ENCODE assay signal across 8 cellular contexts in the genomic region with DNA sequence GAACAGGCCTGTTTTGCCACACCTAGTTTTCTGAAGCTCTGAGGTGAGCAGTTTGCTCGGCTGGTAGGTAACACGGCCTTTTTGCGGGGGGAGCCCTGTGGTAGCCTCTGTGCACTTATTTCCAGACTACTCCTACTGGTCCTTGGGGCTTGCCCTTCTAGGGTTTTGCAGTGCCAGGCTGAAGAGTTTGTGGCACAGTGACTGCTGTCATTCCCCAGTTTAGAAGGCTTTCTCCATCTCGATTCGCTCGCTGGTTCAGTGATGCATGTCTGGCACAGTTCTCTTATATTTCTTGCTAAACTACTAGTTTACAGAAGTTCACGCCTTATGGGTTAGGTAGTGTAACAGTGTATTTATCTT. TPM values are rescaled to one million over a fixed set of nuclear protein-coding genes. Genes with fewer than 3 reads are reported as not detected.
DNase-seq lines count a peak whose midpoint lies in the region; ATAC-seq and TF ChIP-seq lines count a peak whose summit lies in the region.

No MANE protein-coding gene starts in this region.

- no peaks in the 10 kb centered on the region for H3K9me3 Mint-ChIP-seq in Calu3 (ENCODE audit: low read depth, unreplicated experiment)
- no peaks in the 10 kb centered on the region for H3K9me3 Mint-ChIP-seq in activated CD8-positive, alpha-beta T cell treated with anti-CD3 and anti-CD28 coated beads for 36 hours
- H3K9me3 Mint-ChIP-seq in glutamatergic neuron (ENCODE audit: unreplicated experiment): peaks cover 2% of the 10 kb centered on the region

- no peak for TF ChIP-seq CTCF in Calu3 (IDR thresholded peaks at IDR 0.05; ENCODE audit: unreplicated experiment)
- TF ChIP-seq CTCF in activated CD8-positive, alpha-beta T cell treated with anti-CD3 and anti-CD28 coated beads for 36 hours (IDR thresholded peaks at IDR 0.05): no peak
- no peak for TF ChIP-seq CTCF in glutamatergic neuron (IDR thresholded peaks at IDR 0.05; ENCODE audit: partially characterized antibody, unreplicated experiment)

- CTCF ChIA-PET in Calu3 (lab: Charles Lee): no interaction called here
- CTCF ChIA-PET in activated CD8-positive, alpha-beta T cell treated with anti-CD3 and anti-CD28 coated beads for 36 hours (lab: Charles Lee): interaction anchor here (1.2 kb wide), 1 partner anchor 22 kb away, joined by 3 read pairs; no protein-coding TSS in a partner anchor

- POLR2A ChIA-PET in activated CD8-positive, alpha-beta T cell treated with anti-CD3 and anti-CD28 coated beads for 36 hours (lab: Charles Lee): interaction anchor here (0.6 to 1.8 kb wide), 8 partner anchors 9 to 58 kb away, joined by 3 to 5 read pairs (median 3); no protein-coding TSS in a partner anchor

- peaks cover 24% of the 10 kb centered on the region for H3K4me1 Mint-ChIP-seq in Calu3 (ENCODE audit: low read depth, unreplicated experiment)
- peaks cover 44% of the 10 kb centered on the region for H3K4me1 Mint-ChIP-seq in activated CD8-positive, alpha-beta T cell treated with anti-CD3 and anti-CD28 coated beads for 36 hours (ENCODE audit: low read depth)
- peaks cover 26% of the 10 kb centered on the region for H3K4me1 Mint-ChIP-seq in glutamatergic neuron (ENCODE audit: low read depth, unreplicated experiment)

- H3K4me3 ChIP-seq in Jurkat, Clone E6-1 (ENCODE audit: low read length): peak overlapping the region; percentile 92

- peak overlapping the region; percentile 94 for H3K4me3 Mint-ChIP-seq in Calu3 (ENCODE audit: low read depth, unreplicated experiment)
- peak overlapping the region; percentile 95 for H3K4me3 Mint-ChIP-seq in activated CD8-positive, alpha-beta T cell treated with anti-CD3 and anti-CD28 coated beads for 36 hours
- H3K4me3 Mint-ChIP-seq in glutamatergic neuron (ENCODE audit: unreplicated experiment): peak overlapping the region; percentile 89

- intact Hi-C loops in Calu3 (cut with micrococcal nuclease; ENCODE audit: unreplicated experiment): loop anchor here (5.0 kb wide), 2 partner anchors 70 to 135 kb away; no protein-coding TSS in a partner anchor
- intact Hi-C loops in activated CD8-positive, alpha-beta T cell treated with anti-CD3 and anti-CD28 coated beads for 36 hours (cut with micrococcal nuclease): loop anchor here (5.0 kb wide), 2 partner anchors 55 to 450 kb away; partner anchors contain the start of genes LIPA and PANK1

- no TSS peak for BruUV-seq in Calu3 (replicated peaks; lab: Mats Ljungman, UMichigan)

- DNase-seq in Calu3 (peak; percentile 11), glutamatergic neuron (no peak), NCI-H1694 (lab: John Stamatoyannopoulos, UW) (no peak), NCI-H1105 treated with DMSO at 0.1 percent for 48 hours (lab: John Stamatoyannopoulos, UW) (no peak)
- no peak for DNase-seq in Jurkat, Clone E6-1 (ENCODE audit: low read depth, low spot score)
- peak; percentile 49 for DNase-seq in activated CD8-positive, alpha-beta T cell treated with anti-CD3 and anti-CD28 coated beads for 36 hours
- DNase-seq in stimulated activated CD4-positive, alpha-beta T cell treated with anti-CD3 and anti-CD28 coated beads, Interleukin-1b, Interleukin-23, amount 100 ng/mL, for 48 hours: peak; percentile 26

- H3K36me3 Mint-ChIP-seq in Calu3 (ENCODE audit: insufficient read depth, unreplicated experiment) (peaks cover 27% of the 10 kb centered on the region), glutamatergic neuron (ENCODE audit: unreplicated experiment) (no peaks in the 10 kb centered on the region)
- peaks cover 17% of the 10 kb centered on the region for H3K36me3 Mint-ChIP-seq in activated CD8-positive, alpha-beta T cell treated with anti-CD3 and anti-CD28 coated beads for 36 hours (ENCODE audit: low read depth)

- H3K27me3 Mint-ChIP-seq in Calu3 (ENCODE audit: unreplicated experiment): no peaks in the 10 kb centered on the region
- H3K27me3 Mint-ChIP-seq in activated CD8-positive, alpha-beta T cell treated with anti-CD3 and anti-CD28 coated beads for 36 hours: no peaks in the 10 kb centered on the region
- peaks cover 2% of the 10 kb centered on the region for H3K27me3 Mint-ChIP-seq in glutamatergic neuron (ENCODE audit: unreplicated experiment)

- H3K27ac Mint-ChIP-seq in Calu3 (ENCODE audit: unreplicated experiment): peak overlapping the region; percentile 95
- peak overlapping the region; percentile 98 for H3K27ac Mint-ChIP-seq in activated CD8-positive, alpha-beta T cell treated with anti-CD3 and anti-CD28 coated beads for 36 hours
- peak overlapping the region; percentile 98 for H3K27ac Mint-ChIP-seq in glutamatergic neuron (ENCODE audit: unreplicated experiment)

- no peak for ATAC-seq in activated CD8-positive, alpha-beta T cell treated with anti-CD3 and anti-CD28 coated beads for 36 hours
- ATAC-seq in HG02571 (IDR thresholded peaks at IDR 0.05; ENCODE audit: unreplicated experiment): no peak

RNA-seq across cellular contexts. Expression of gene KIF20B, which starts 0.7 kb away (rescaled TPM):
- total RNA-seq in Calu3 (2022) (38.4 and 39.9 TPM in 2 replicates), glutamatergic neuron (ENCODE audit: unreplicated experiment) (10.7 TPM)
- 10.7 TPM for polyA plus RNA-seq in Jurkat, Clone E6-1 (2012; ENCODE audit: insufficient read depth, insufficient read length)
- 10 to 100 TPM; 58.1 to 63.2 TPM for total RNA-seq in activated CD8-positive, alpha-beta T cell treated with anti-CD3 and anti-CD28 coated beads for 36 hours

RNA-seq across cellular contexts. Expression of gene PANK1, which starts 57.1 kb away (rescaled TPM):
- 5.8 and 8.6 TPM in 2 replicates for total RNA-seq in Calu3 (2022)
- polyA plus RNA-seq in Jurkat, Clone E6-1 (2012; ENCODE audit: insufficient read depth, insufficient read length): 4.9 TPM
- total RNA-seq in activated CD8-positive, alpha-beta T cell treated with anti-CD3 and anti-CD28 coated beads for 36 hours: 1 to 10 TPM; 2.3 to 3.9 TPM
- total RNA-seq in glutamatergic neuron (ENCODE audit: unreplicated experiment): 16.7 TPM

Comparison
In these comparisons a context has a peak if more than half of its experiments do, and no peak if none do; other contexts are left out.
1. DNase-seq: peak in Calu3 (single experiment), activated CD8-positive, alpha-beta T cell treated with anti-CD3 and anti-CD28 coated beads for 36 hours (single experiment) and stimulated activated CD4-positive, alpha-beta T cell treated with anti-CD3 and anti-CD28 coated beads, Interleukin-1b, Interleukin-23, amount 100 ng/mL, for 48 hours (single experiment); none in Jurkat, Clone E6-1 (single experiment), glutamatergic neuron (single experiment), NCI-H1694 (single experiment) and NCI-H1105 treated with DMSO at 0.1 percent for 48 hours (single experiment).
2. Peak in every context shown above with its lines, with median percentiles within 50 percentile points of each other: H3K27ac Mint-ChIP-seq and H3K4me3 Mint-ChIP-seq.